ENCODE assay signal across 13 cellular contexts in the genomic region with DNA sequence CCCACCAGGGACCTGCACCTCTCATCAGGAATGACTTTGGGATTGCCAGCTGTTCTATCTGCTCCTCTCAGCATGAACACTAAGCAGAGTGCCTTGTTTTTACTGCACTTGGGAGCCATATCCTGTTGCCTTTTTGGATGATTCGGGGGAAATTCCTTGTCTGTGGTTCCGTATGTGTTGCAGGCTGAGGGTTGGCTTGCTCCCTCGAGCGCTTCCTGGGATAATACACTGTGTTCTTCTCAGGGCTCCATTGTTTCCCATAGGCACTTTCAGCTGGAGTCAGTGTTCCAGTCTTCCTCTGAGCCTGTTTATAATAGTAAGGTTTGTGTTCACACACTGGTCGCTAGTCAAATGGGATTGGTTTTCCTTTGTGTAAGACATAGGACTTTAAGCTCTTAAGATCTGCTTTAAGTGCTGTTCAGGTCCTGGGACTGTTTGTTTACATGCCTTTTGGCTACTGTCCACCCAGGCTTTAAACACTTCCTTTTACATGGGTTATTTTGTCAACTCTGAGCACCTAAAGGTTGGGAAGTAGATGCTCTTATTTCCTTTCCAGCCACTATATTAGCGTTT. TPM values are rescaled to one million over a fixed set of nuclear protein-coding genes. Genes with fewer than 3 reads are reported as not detected.
DNase-seq lines count a peak whose midpoint lies in the region; ATAC-seq and TF ChIP-seq lines count a peak whose summit lies in the region.
"Had no signal": no experiment of that assay in that cellular context is flagged by ENCODE, and none has a peak within 500 bp of the region (broad histone marks: within the 10 kb centered on the region; RNA-seq: fewer than 3 reads in every experiment).

No MANE protein-coding gene starts in this region.

- H3K27ac ChIP-seq in upper lobe of left lung, result no peak overlapping the region
- H3K27ac ChIP-seq: epithelial cell of prostate, SJSA1 had no signal

- H3K4me1 ChIP-seq in upper lobe of left lung, result peaks cover 0 to 9% (median 3%) of the 10 kb centered on the region in 4 donors

- no peaks in the 10 kb centered on the region for H3K27me3 ChIP-seq in upper lobe of left lung
- H3K27me3 ChIP-seq: SJSA1 had no signal

- no peaks in the 10 kb centered on the region for H3K9me3 Mint-ChIP-seq in activated T-cell treated with anti-CD3 and anti-CD28 coated beads, Interleukin-2, amount 50 U/mL, for 24 hours
- H3K9me3 Mint-ChIP-seq: activated T-helper 1 cell treated with anti-CD3 and anti-CD28 coated beads, Interleukin-12 subunit alpha, Interleukin-12 subunit beta, Interleukin-2, Interleukin-4 antibody, amounts not matched to agents 30 ng/mL and 10 ng/mL and 1 ng/mL, durations not matched to agents 14 hours and 24 hours and 36 hours had no signal

- H3K4me3 Mint-ChIP-seq in activated T-cell treated with anti-CD3 and anti-CD28 coated beads, Interleukin-2, amount 50 U/mL, for 24 hours, result no peak overlapping the region
- H3K4me3 Mint-ChIP-seq: activated T-helper 1 cell treated with anti-CD3 and anti-CD28 coated beads, Interleukin-12 subunit alpha, Interleukin-12 subunit beta, Interleukin-2, Interleukin-4 antibody, amounts not matched to agents 30 ng/mL and 10 ng/mL and 1 ng/mL, durations not matched to agents 14 hours and 24 hours and 36 hours had no signal

- WGBS in upper lobe of left lung, 2 donors, result 36 to 43% methylated on average over 6 of the region's 6 CpGs

- ATAC-seq in upper lobe of left lung (ENCODE audit: low FRiP score in 2 of 2), result peak; percentile 23 to 64
- no peak; the same call in 2 of the 3 replicates for ATAC-seq in SK-N-SH treated with all-trans-retinoic acid at 6 μM for 48 hours
- ATAC-seq: left lobe of liver had no signal

- TF ChIP-seq EP300 in upper lobe of left lung (IDR thresholded peaks at IDR 0.05), result no peak

- H3K36me3 ChIP-seq in upper lobe of left lung, result no peaks in the 10 kb centered on the region
- H3K36me3 ChIP-seq: SJSA1 had no signal

- peak; percentile 8 for DNase-seq in NCI-H345 (lab: John Stamatoyannopoulos, UW)
- DNase-seq in NCI-H345 treated with DMSO at 0.1 percent for 48 hours (lab: John Stamatoyannopoulos, UW; ENCODE audit: unreplicated experiment), result no peak
- peak; percentile 19 for DNase-seq in choroid plexus epithelial cell (ENCODE audit: low read depth)
- DNase-seq in medulla oblongata (ENCODE audit: extremely low spot score), result peak; percentile 50
- no peak for DNase-seq in upper lobe of left lung
- DNase-seq in stimulated activated CD4-positive, alpha-beta T cell treated with anti-CD3 and anti-CD28 coated beads, Interleukin-4, amount 100 ng/mL, for 4 hours, result no peak
- no peak for DNase-seq in activated T-cell treated with anti-CD3 and anti-CD28 coated beads, Interleukin-2, amount 50 U/mL, for 24 hours

- H3K27ac Mint-ChIP-seq in activated T-cell treated with anti-CD3 and anti-CD28 coated beads, Interleukin-2, amount 50 U/mL, for 24 hours, result no peak overlapping the region
- H3K27ac Mint-ChIP-seq: activated T-helper 1 cell treated with anti-CD3 and anti-CD28 coated beads, Interleukin-12 subunit alpha, Interleukin-12 subunit beta, Interleukin-2, Interleukin-4 antibody, amounts not matched to agents 30 ng/mL and 10 ng/mL and 1 ng/mL, durations not matched to agents 14 hours and 24 hours and 36 hours had no signal

- H3K27me3 Mint-ChIP-seq in activated T-cell treated with anti-CD3 and anti-CD28 coated beads, Interleukin-2, amount 50 U/mL, for 24 hours, result peaks cover 4% of the 10 kb centered on the region

- peaks cover 6% of the 10 kb centered on the region for H3K4me1 Mint-ChIP-seq in activated T-cell treated with anti-CD3 and anti-CD28 coated beads, Interleukin-2, amount 50 U/mL, for 24 hours (ENCODE audit: low read depth)

- H3K36me3 Mint-ChIP-seq in activated T-cell treated with anti-CD3 and anti-CD28 coated beads, Interleukin-2, amount 50 U/mL, for 24 hours (ENCODE audit: low read depth), result no peaks in the 10 kb centered on the region

- H3K4me3 ChIP-seq in choroid plexus epithelial cell (ENCODE audit: low read depth, low read length) (no peak overlapping the region), upper lobe of left lung (no peak overlapping the region)
- H3K4me3 ChIP-seq: SJSA1 had no signal

- no peak for TF ChIP-seq POLR2A in upper lobe of left lung (IDR thresholded peaks at IDR 0.05)

- no peaks in the 10 kb centered on the region for H3K9me3 ChIP-seq in upper lobe of left lung
- H3K9me3 ChIP-seq: SJSA1 had no signal

- TF ChIP-seq CTCF in choroid plexus epithelial cell (conservative IDR thresholded peaks at IDR 0.05; ENCODE audit: low read depth, low read length), result no peak
- no peak for TF ChIP-seq CTCF in upper lobe of left lung (IDR thresholded peaks at IDR 0.05)

TF ChIP-seq in SK-N-SH treated with all-trans-retinoic acid at 6 μM for 48 hours, 23 proteins besides CTCF, POLR2A, EP300 and RAD21:
- TF ChIP-seq, protein P1, sequence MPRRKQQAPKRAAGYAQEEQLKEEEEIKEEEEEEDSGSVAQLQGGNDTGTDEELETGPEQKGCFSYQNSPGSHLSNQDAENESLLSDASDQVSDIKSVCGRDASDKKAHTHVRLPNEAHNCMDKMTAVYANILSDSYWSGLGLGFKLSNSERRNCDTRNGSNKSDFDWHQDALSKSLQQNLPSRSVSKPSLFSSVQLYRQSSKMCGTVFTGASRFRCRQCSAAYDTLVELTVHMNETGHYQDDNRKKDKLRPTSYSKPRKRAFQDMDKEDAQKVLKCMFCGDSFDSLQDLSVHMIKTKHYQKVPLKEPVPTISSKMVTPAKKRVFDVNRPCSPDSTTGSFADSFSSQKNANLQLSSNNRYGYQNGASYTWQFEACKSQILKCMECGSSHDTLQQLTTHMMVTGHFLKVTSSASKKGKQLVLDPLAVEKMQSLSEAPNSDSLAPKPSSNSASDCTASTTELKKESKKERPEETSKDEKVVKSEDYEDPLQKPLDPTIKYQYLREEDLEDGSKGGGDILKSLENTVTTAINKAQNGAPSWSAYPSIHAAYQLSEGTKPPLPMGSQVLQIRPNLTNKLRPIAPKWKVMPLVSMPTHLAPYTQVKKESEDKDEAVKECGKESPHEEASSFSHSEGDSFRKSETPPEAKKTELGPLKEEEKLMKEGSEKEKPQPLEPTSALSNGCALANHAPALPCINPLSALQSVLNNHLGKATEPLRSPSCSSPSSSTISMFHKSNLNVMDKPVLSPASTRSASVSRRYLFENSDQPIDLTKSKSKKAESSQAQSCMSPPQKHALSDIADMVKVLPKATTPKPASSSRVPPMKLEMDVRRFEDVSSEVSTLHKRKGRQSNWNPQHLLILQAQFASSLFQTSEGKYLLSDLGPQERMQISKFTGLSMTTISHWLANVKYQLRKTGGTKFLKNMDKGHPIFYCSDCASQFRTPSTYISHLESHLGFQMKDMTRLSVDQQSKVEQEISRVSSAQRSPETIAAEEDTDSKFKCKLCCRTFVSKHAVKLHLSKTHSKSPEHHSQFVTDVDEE (CRISPR knock-in tag; IDR thresholded peaks at IDR 0.05), result no peak
- TF ChIP-seq SNAI2 (CRISPR knock-in tag; IDR thresholded peaks at IDR 0.05) (no peak), PPARA (CRISPR knock-in tag; IDR thresholded peaks at IDR 0.05; ENCODE audit: borderline replicate concordance) (no peak), TOX (CRISPR knock-in tag; IDR thresholded peaks at IDR 0.05; ENCODE audit: borderline replicate concordance) (no peak), OSR1 (CRISPR knock-in tag; IDR thresholded peaks at IDR 0.05) (no peak), ZNF565 (CRISPR knock-in tag; conservative IDR thresholded peaks at IDR 0.05; ENCODE audit: low read depth) (no peak), CSDC2 (CRISPR knock-in tag; IDR thresholded peaks at IDR 0.05) (no peak), TCF4 (CRISPR knock-in tag; IDR thresholded peaks at IDR 0.05; ENCODE audit: borderline replicate concordance) (no peak), RARB (CRISPR knock-in tag; IDR thresholded peaks at IDR 0.05) (no peak), ISL1 (CRISPR knock-in tag; IDR thresholded peaks at IDR 0.05) (no peak), ZNF8 (CRISPR knock-in tag; IDR thresholded peaks at IDR 0.05) (no peak)
- TF ChIP-seq, protein P2, sequence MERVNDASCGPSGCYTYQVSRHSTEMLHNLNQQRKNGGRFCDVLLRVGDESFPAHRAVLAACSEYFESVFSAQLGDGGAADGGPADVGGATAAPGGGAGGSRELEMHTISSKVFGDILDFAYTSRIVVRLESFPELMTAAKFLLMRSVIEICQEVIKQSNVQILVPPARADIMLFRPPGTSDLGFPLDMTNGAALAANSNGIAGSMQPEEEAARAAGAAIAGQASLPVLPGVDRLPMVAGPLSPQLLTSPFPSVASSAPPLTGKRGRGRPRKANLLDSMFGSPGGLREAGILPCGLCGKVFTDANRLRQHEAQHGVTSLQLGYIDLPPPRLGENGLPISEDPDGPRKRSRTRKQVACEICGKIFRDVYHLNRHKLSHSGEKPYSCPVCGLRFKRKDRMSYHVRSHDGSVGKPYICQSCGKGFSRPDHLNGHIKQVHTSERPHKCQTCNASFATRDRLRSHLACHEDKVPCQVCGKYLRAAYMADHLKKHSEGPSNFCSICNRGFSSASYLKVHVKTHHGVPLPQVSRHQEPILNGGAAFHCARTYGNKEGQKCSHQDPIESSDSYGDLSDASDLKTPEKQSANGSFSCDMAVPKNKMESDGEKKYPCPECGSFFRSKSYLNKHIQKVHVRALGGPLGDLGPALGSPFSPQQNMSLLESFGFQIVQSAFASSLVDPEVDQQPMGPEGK (CRISPR knock-in tag; IDR thresholded peaks at IDR 0.05; ENCODE audit: borderline replicate concordance), result no peak
- TF ChIP-seq, protein P3, sequence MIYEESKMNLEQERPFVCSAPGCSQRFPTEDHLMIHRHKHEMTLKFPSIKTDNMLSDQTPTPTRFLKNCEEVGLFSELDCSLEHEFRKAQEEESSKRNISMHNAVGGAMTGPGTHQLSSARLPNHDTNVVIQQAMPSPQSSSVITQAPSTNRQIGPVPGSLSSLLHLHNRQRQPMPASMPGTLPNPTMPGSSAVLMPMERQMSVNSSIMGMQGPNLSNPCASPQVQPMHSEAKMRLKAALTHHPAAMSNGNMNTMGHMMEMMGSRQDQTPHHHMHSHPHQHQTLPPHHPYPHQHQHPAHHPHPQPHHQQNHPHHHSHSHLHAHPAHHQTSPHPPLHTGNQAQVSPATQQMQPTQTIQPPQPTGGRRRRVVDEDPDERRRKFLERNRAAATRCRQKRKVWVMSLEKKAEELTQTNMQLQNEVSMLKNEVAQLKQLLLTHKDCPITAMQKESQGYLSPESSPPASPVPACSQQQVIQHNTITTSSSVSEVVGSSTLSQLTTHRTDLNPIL (CRISPR knock-in tag; IDR thresholded peaks at IDR 0.05; ENCODE audit: low read depth), result no peak

RNA-seq across cellular contexts. Expression of a gene that starts 23.4 kb away (rescaled TPM):
- total RNA-seq in upper lobe of left lung, result 10 to 100 TPM in 1 of 6 donors, 1 to 10 TPM in 5; 2.6 to 18.3 (median 4.5) TPM
- total RNA-seq: NCI-H460 had no signal

Comparison
In these comparisons a context has a peak if more than half of its experiments do, and no peak if none do; other contexts are left out.
1. DNase-seq: peak in NCI-H345 (single experiment), choroid plexus epithelial cell (single experiment) and medulla oblongata (single experiment); none in NCI-H345 treated with DMSO at 0.1 percent for 48 hours (single experiment), upper lobe of left lung (0 of 2), stimulated activated CD4-positive, alpha-beta T cell treated with anti-CD3 and anti-CD28 coated beads, Interleukin-4, amount 100 ng/mL, for 4 hours (0 of 2) and activated T-cell treated with anti-CD3 and anti-CD28 coated beads, Interleukin-2, amount 50 U/mL, for 24 hours (single experiment).